Comparison of ENCODE assay signal across 13 cellular contexts in genomic region chr12:11085419-11085818, GRCh38. TPM values are rescaled to one million over a fixed set of nuclear protein-coding genes. Genes with fewer than 3 reads are reported as not detected.
A peak's percentile ranks its signal among the peaks of the same experiment; 100 is the strongest.
DNase-seq lines count a peak whose midpoint lies in the region; ATAC-seq and TF ChIP-seq lines count a peak whose summit lies in the region.
"Had no signal": no experiment of that assay in that cellular context is flagged by ENCODE, and none has a peak within 500 bp of the region (broad histone marks: within the 10 kb centered on the region; RNA-seq: fewer than 3 reads in every experiment).

No MANE protein-coding gene starts in this region.

- no peak overlapping the region for H3K27ac Mint-ChIP-seq in activated naive CD4-positive, alpha-beta T cell treated with anti-CD3 and anti-CD28 coated beads for 36 hours
- peak overlapping the region; percentile 68 for H3K27ac Mint-ChIP-seq in activated B cell treated with CpG ODN at 0.5 μM for 24 hours
- H3K27ac Mint-ChIP-seq: nephron had no signal

- no peaks in the 10 kb centered on the region for H3K27me3 Mint-ChIP-seq in activated naive CD4-positive, alpha-beta T cell treated with anti-CD3 and anti-CD28 coated beads for 36 hours (ENCODE audit: low read depth)
- no peaks in the 10 kb centered on the region for H3K27me3 Mint-ChIP-seq in activated B cell treated with CpG ODN at 0.5 μM for 24 hours

- peaks cover 5% of the 10 kb centered on the region for H3K4me1 Mint-ChIP-seq in activated naive CD4-positive, alpha-beta T cell treated with anti-CD3 and anti-CD28 coated beads for 36 hours (ENCODE audit: low read depth)
- H3K4me1 Mint-ChIP-seq in activated B cell treated with CpG ODN at 0.5 μM for 24 hours = peaks cover 9% of the 10 kb centered on the region
- H3K4me1 Mint-ChIP-seq: nephron had no signal

- H3K4me3 Mint-ChIP-seq in activated naive CD4-positive, alpha-beta T cell treated with anti-CD3 and anti-CD28 coated beads for 36 hours = no peak overlapping the region
- no peak overlapping the region for H3K4me3 Mint-ChIP-seq in activated B cell treated with CpG ODN at 0.5 μM for 24 hours
- H3K4me3 Mint-ChIP-seq: nephron had no signal

- POLR2A ChIA-PET in activated B cell treated with CpG ODN at 0.5 μM for 24 hours (lab: Charles Lee) = interaction anchor here (0.6 to 1.1 kb wide), 3 partner anchors 10 to 85 kb away, joined by 3 read pairs; partner anchors contain the start of gene SMIM10L1

- peaks cover 15% of the 10 kb centered on the region for H3K36me3 Mint-ChIP-seq in activated naive CD4-positive, alpha-beta T cell treated with anti-CD3 and anti-CD28 coated beads for 36 hours (ENCODE audit: low read depth)
- H3K36me3 Mint-ChIP-seq in activated B cell treated with CpG ODN at 0.5 μM for 24 hours (ENCODE audit: low read depth) = peaks cover 29% of the 10 kb centered on the region

- TF ChIP-seq CTCF in activated B cell treated with CpG ODN at 0.5 μM for 24 hours (IDR thresholded peaks at IDR 0.05) = no peak

- CTCF ChIA-PET in activated naive CD4-positive, alpha-beta T cell treated with anti-CD3 and anti-CD28 coated beads for 36 hours (lab: Charles Lee) = no interaction called here
- CTCF ChIA-PET in activated B cell treated with CpG ODN at 0.5 μM for 24 hours (lab: Charles Lee) = no interaction called here

- peak; percentile 21 for DNase-seq in activated naive CD4-positive, alpha-beta T cell treated with anti-CD3 and anti-CD28 coated beads for 36 hours
- DNase-seq in activated naive CD4-positive, alpha-beta T cell (lab: John Stamatoyannopoulos, UW) = no peak
- DNase-seq in activated B cell treated with CpG ODN at 0.5 μM for 24 hours = no peak
- DNase-seq in stimulated activated CD4-positive, alpha-beta T cell treated with anti-CD3 and anti-CD28 coated beads, TNF-alpha, amount 100 ng/mL, for 48 hours (ENCODE audit: low read depth in 3 of 3) = peak; percentile 1 to 6 (median 3)
- no peak for DNase-seq in DMS79 treated with DMSO at 0.1 percent for 48 hours (lab: John Stamatoyannopoulos, UW)
- no peak for DNase-seq in NCI-H2029 treated with DMSO at 0.1 percent for 48 hours (lab: John Stamatoyannopoulos, UW)
- DNase-seq: activated CD8-positive, alpha-beta memory T cell treated with anti-CD3 and anti-CD28 coated beads, Interleukin-2, amount 50 U/mL, for 48 hours; IMR-90; spleen had no signal

- intact Hi-C loops in activated naive CD4-positive, alpha-beta T cell treated with anti-CD3 and anti-CD28 coated beads for 36 hours (cut with micrococcal nuclease) = no loop called here
- intact Hi-C loops in activated B cell treated with CpG ODN at 0.5 μM for 24 hours (cut with micrococcal nuclease) = loop anchor here (2.0 kb wide), 1 partner anchor 85 kb away; the partner anchor contains the start of gene SMIM10L1

- peaks cover 8% of the 10 kb centered on the region for H3K9me3 Mint-ChIP-seq in activated naive CD4-positive, alpha-beta T cell treated with anti-CD3 and anti-CD28 coated beads for 36 hours
- peaks cover 15% of the 10 kb centered on the region for H3K9me3 Mint-ChIP-seq in activated B cell treated with CpG ODN at 0.5 μM for 24 hours

- ATAC-seq in HG02840 (IDR thresholded peaks at IDR 0.05; ENCODE audit: low FRiP score, unreplicated experiment) (peak; percentile 67), activated B cell treated with CpG ODN at 0.5 μM for 24 hours (ENCODE audit: low read depth) (peak; percentile 85), GM18502 (IDR thresholded peaks at IDR 0.05; ENCODE audit: poor library complexity, unreplicated experiment) (no peak)

RNA-seq across cellular contexts. Expression of gene TAS2R43, which starts 6.7 kb away (rescaled TPM):
- under 1 TPM in 1 of 2 experiments, not detected in 1; 0.26 TPM for total RNA-seq in activated naive CD4-positive, alpha-beta T cell treated with anti-CD3 and anti-CD28 coated beads for 36 hours
- 1.7 and 2.7 TPM in 2 replicates for total RNA-seq in activated B cell treated with CpG ODN at 0.5 μM for 24 hours
- total RNA-seq: kidney epithelial cell had no signal

RNA-seq across cellular contexts. Expression of gene TAS2R46, which starts 23.3 kb away (rescaled TPM):
- total RNA-seq in activated naive CD4-positive, alpha-beta T cell treated with anti-CD3 and anti-CD28 coated beads for 36 hours = under 1 TPM; 0.27 to 0.31 TPM
- 0.60 and 1.5 TPM in 2 replicates for total RNA-seq in activated B cell treated with CpG ODN at 0.5 μM for 24 hours

RNA-seq across cellular contexts. Expression of gene TAS2R30, which starts 49.0 kb away (rescaled TPM):
- total RNA-seq in activated naive CD4-positive, alpha-beta T cell treated with anti-CD3 and anti-CD28 coated beads for 36 hours = 1 to 10 TPM; 1.5 to 1.6 TPM
- total RNA-seq in activated B cell treated with CpG ODN at 0.5 μM for 24 hours = 3.4 and 6.3 TPM in 2 replicates

RNA-seq across cellular contexts. Expression of gene TAS2R31, which starts 54.2 kb away (rescaled TPM):
- 1 to 10 TPM; 1.1 to 1.4 TPM for total RNA-seq in activated naive CD4-positive, alpha-beta T cell treated with anti-CD3 and anti-CD28 coated beads for 36 hours
- total RNA-seq in activated B cell treated with CpG ODN at 0.5 μM for 24 hours = 4.3 and 5.3 TPM in 2 replicates

Comparison
In these comparisons a context has a peak if more than half of its experiments do, and no peak if none do; other contexts are left out.
1. DNase-seq: peak in activated naive CD4-positive, alpha-beta T cell treated with anti-CD3 and anti-CD28 coated beads for 36 hours (single experiment) and stimulated activated CD4-positive, alpha-beta T cell treated with anti-CD3 and anti-CD28 coated beads, TNF-alpha, amount 100 ng/mL, for 48 hours (3 of 3); none in activated naive CD4-positive, alpha-beta T cell (0 of 4), activated B cell treated with CpG ODN at 0.5 μM for 24 hours (single experiment), DMS79 treated with DMSO at 0.1 percent for 48 hours (single experiment) and NCI-H2029 treated with DMSO at 0.1 percent for 48 hours (single experiment).